In genomic region chr1:22166439-22166838, GRCh38 we compare ENCODE assay signal across 31 cellular contexts. TPM values are rescaled to one million over a fixed set of nuclear protein-coding genes. Genes with fewer than 3 reads are reported as not detected.
"Had no signal": no experiment of that assay in that cellular context is flagged by ENCODE, and none has a peak within 500 bp of the region (broad histone marks: within the 10 kb centered on the region; RNA-seq: fewer than 3 reads in every experiment).

No MANE protein-coding gene starts in this region.

- H3K4me3 ChIP-seq: cardiac muscle cell, colonic mucosa, gastroesophageal sphincter, hepatocyte, pancreas, prostate gland, sigmoid colon, suprapubic skin, tibial artery had no signal

- H2AFZ ChIP-seq: hepatocyte had no signal

- H3K36me3 Mint-ChIP-seq: activated naive CD8-positive, alpha-beta T cell; naive thymus-derived CD4-positive, alpha-beta T cell had no signal

- H3K27me3 ChIP-seq: colonic mucosa, gastroesophageal sphincter, hepatocyte, pancreas, sigmoid colon, suprapubic skin had no signal

- H3K27ac ChIP-seq: cardiac muscle cell, colonic mucosa, gastroesophageal sphincter, hepatocyte, pancreas, prostate gland, sigmoid colon, suprapubic skin, tibial artery had no signal

- H3K4me2 ChIP-seq: hepatocyte had no signal

- H3K79me2 ChIP-seq: hepatocyte had no signal

- DNase-seq: activated CD4-positive, alpha-beta T cell treated with anti-CD3 and anti-CD28 coated beads for 4 hours; activated CD4-positive, alpha-beta T cell treated with anti-CD3 and anti-CD28 coated beads, Interleukin-2, amount 50 U/mL, for 4 hours; activated CD4-positive, CD25-positive, alpha-beta regulatory T cell; activated effector memory CD4-positive, alpha-beta T cell treated with Interleukin-2 at 50 U/mL for 16 hours; activated naive CD4-positive, alpha-beta T cell treated with Interleukin-2 at 50 U/mL for 16 hours; activated T-cell treated with anti-CD3 and anti-CD28 coated beads for 4 hours; activated T-cell treated with anti-CD3 and anti-CD28 coated beads, Interleukin-2, amount 50 U/mL, for 72 hours; anterior cingulate cortex; cerebellar nuclear complex; colonic mucosa; effector CD8-positive, alpha-beta T cell; left colon; midbrain; naive thymus-derived CD4-positive, alpha-beta T cell; pancreas; retina; sigmoid colon; small intestine; stimulated activated CD4-positive, alpha-beta T cell treated with anti-CD3 and anti-CD28 coated beads, Interleukin-1b, Interleukin-23, amount 100 ng/mL, for 48 hours; stimulated activated naive B cell treated with anti-CD40 and anti-IgM and Interleukin-4, amounts not matched to agents 10 μg/mL and 1 μg/mL and 100 μg/mL, for 72 hours; tibial artery had no signal

- H3K9me3 Mint-ChIP-seq: activated T-cell treated with anti-CD3 and anti-CD28 coated beads, Interleukin-2, amount 50 U/mL, for 72 hours; naive thymus-derived CD4-positive, alpha-beta T cell; T-helper 2 cell treated with Interferon-gamma antibody and Interleukin-4, amounts not matched to agents 5 μg/mL and 100 μg/mL, for 36 hours had no signal

- H3K4me3 Mint-ChIP-seq: activated naive CD8-positive, alpha-beta T cell; activated T-cell treated with anti-CD3 and anti-CD28 coated beads, Interleukin-2, amount 50 U/mL, for 72 hours; naive thymus-derived CD4-positive, alpha-beta T cell; stimulated activated naive B cell treated with anti-CD40 and anti-IgM and Interleukin-4, amounts not matched to agents 10 μg/mL and 1 μg/mL and 100 μg/mL, for 72 hours; T-helper 2 cell treated with Interferon-gamma antibody and Interleukin-4, amounts not matched to agents 5 μg/mL and 100 μg/mL, for 36 hours had no signal

- ATAC-seq: activated T-cell treated with anti-CD3 and anti-CD28 coated beads, Interleukin-2, amount 50 U/mL, for 72 hours; gastroesophageal sphincter; left colon; naive thymus-derived CD4-positive, alpha-beta T cell; pancreas had no signal

- FAIRE-seq: endometrium, keratinocyte, pancreas, small intestine had no signal

- H3K4me1 ChIP-seq: colonic mucosa, gastroesophageal sphincter, pancreas, prostate gland, sigmoid colon, tibial artery had no signal

- H3K27ac Mint-ChIP-seq: activated naive CD8-positive, alpha-beta T cell; activated T-cell treated with anti-CD3 and anti-CD28 coated beads, Interleukin-2, amount 50 U/mL, for 72 hours; naive thymus-derived CD4-positive, alpha-beta T cell; stimulated activated naive B cell treated with anti-CD40 and anti-IgM and Interleukin-4, amounts not matched to agents 10 μg/mL and 1 μg/mL and 100 μg/mL, for 72 hours; T-helper 2 cell treated with Interferon-gamma antibody and Interleukin-4, amounts not matched to agents 5 μg/mL and 100 μg/mL, for 36 hours had no signal

- H3K9me3 ChIP-seq: colonic mucosa, gastroesophageal sphincter, pancreas, prostate gland, sigmoid colon, suprapubic skin, tibial artery had no signal

- H3K36me3 ChIP-seq: cardiac muscle cell, colonic mucosa, gastroesophageal sphincter, pancreas, prostate gland, sigmoid colon, suprapubic skin, tibial artery had no signal

RNA-seq across cellular contexts. Expression of gene WNT4, which starts 23.5 kb away (rescaled TPM):
- total RNA-seq: activated T-cell treated with anti-CD3 and anti-CD28 coated beads, Interleukin-2, amount 50 U/mL, for 72 hours; cardiac muscle cell; epithelial cell of proximal tubule; naive thymus-derived CD4-positive, alpha-beta T cell had no signal
- polyA plus RNA-seq: cardiac muscle cell had no signal
